Comparison of ENCODE assay signal across 9 cellular contexts in the genomic region with DNA sequence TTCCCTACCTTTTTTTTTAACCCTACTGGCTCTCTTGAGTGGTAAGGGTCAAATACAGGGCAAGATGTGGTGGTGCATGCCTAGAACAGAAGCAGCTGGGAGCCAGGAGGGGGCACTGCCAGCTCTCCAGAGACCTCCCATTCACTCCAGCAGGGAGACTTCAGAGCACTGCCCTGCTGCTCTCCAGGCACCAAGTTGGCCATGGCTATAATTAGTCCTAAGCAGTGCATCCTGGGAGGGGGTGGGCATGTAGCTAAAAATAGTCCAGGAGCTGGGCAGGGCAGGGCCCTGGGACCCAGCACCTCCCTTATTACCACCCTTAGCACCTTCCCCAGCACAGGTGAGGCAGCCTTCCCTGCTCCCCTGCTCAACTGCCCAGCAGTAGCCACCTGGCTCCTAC. TPM values are rescaled to one million over a fixed set of nuclear protein-coding genes. Genes with fewer than 3 reads are reported as not detected.
DNase-seq lines count a peak whose midpoint lies in the region; ATAC-seq, FAIRE-seq and TF ChIP-seq lines count a peak whose summit lies in the region.
"Had no signal": no experiment of that assay in that cellular context is flagged by ENCODE, and none has a peak within 500 bp of the region (broad histone marks: within the 10 kb centered on the region; RNA-seq: fewer than 3 reads in every experiment).

No MANE protein-coding gene starts in this region.

- TF ChIP-seq RAD21 in A549 (conservative IDR thresholded peaks at IDR 0.05 in 1 of 2, IDR thresholded peaks at IDR 0.05 in 1 of 2), result peak in 1 of 2 experiments; percentile 53; a peak in 2 of 5 replicates

- no peak for TF ChIP-seq EP300 in A549 (IDR thresholded peaks at IDR 0.05)

- no TSS peak for BruUV-seq in OCI-LY7 (replicated peaks; lab: Mats Ljungman, UMichigan)

- H3K27ac ChIP-seq in A549, result peak overlapping the region in 1 of 2 experiments; percentile 63; a peak in 3 of 6 replicates
- H3K27ac ChIP-seq in OCI-LY7 (ENCODE audit: low read depth, low read length, poor library complexity, severe bottlenecking), result no peak overlapping the region
- H3K27ac ChIP-seq: SK-N-MC had no signal

- TF ChIP-seq CTCF in A549 (IDR thresholded peaks at IDR 0.05) (peak; percentile 29; the same call in 2 of the 3 replicates), OCI-LY7 (conservative IDR thresholded peaks at IDR 0.05; ENCODE audit: low read length) (peak; percentile 64), foreskin fibroblast (IDR thresholded peaks at IDR 0.05; ENCODE audit: low read depth, low read length) (peak; percentile 30), mucosa of descending colon (IDR thresholded peaks at IDR 0.05) (no peak)

- H3K79me2 ChIP-seq in OCI-LY7 (ENCODE audit: insufficient read depth, low read depth, low read length), result no peaks in the 10 kb centered on the region

- H3K9me2 ChIP-seq in OCI-LY7 (ENCODE audit: insufficient read depth, low read length), result no peaks in the 10 kb centered on the region

- no peak overlapping the region for H2AFZ ChIP-seq in OCI-LY7 (ENCODE audit: low read length)

- FAIRE-seq in A549 (lab: Jason Lieb, UNC), result no peak

- POLR2A ChIA-PET in A549 (lab: Yijun Ruan, JAX), result no interaction called here
- POLR2A ChIA-PET in OCI-LY7 (lab: Charles Lee), result interaction anchor here (0.7 kb wide), 1 partner anchor 12 kb away, joined by 3 read pairs; no protein-coding TSS in a partner anchor

- CTCF ChIA-PET in A549 (lab: Yijun Ruan, JAX), result interaction anchor here (1.2 to 23.2 kb wide), 9 partner anchors 12 to 311 kb away, joined by 4 to 447 read pairs (median 31); partner anchors contain the start of genes ABHD15, ANKRD13B, SSH2 and TP53I13
- CTCF ChIA-PET in OCI-LY7 (lab: Charles Lee; ENCODE audit: unreplicated experiment), result interaction anchor here (0.5 kb wide), 1 partner anchor 46 kb away, joined by 3 read pairs; no protein-coding TSS in a partner anchor

- H3K4me1 ChIP-seq in A549 (peaks cover 49% of the 10 kb centered on the region), OCI-LY7 (ENCODE audit: insufficient read depth, low read length, poor library complexity, severe bottlenecking) (peaks cover 44% of the 10 kb centered on the region), mucosa of descending colon (ENCODE audit: low read depth) (peaks cover 46% of the 10 kb centered on the region)

- H3K4me3 ChIP-seq in A549 (no peak overlapping the region), OCI-LY7 (ENCODE audit: low read depth, low read length, poor library complexity, severe bottlenecking) (no peak overlapping the region), foreskin fibroblast (ENCODE audit: low read depth in 1 of 2, low read length in 2 of 2) (no peak overlapping the region), mucosa of descending colon (no peak overlapping the region)
- H3K4me3 ChIP-seq: SK-N-MC had no signal

- intact Hi-C loops in OCI-LY7 (cut with micrococcal nuclease; ENCODE audit: unreplicated experiment) (loop anchor here (1.0 to 5.0 kb wide), 4 partner anchors 37 to 473 kb away; no protein-coding TSS in a partner anchor), mucosa of descending colon (cut with DNase I, micrococcal nuclease) (no loop called here)

- TF ChIP-seq POLR2A in A549 (IDR thresholded peaks at IDR 0.05; ENCODE audit: low read length), result no peak

- H3K9me3 ChIP-seq in A549 (no peaks in the 10 kb centered on the region), OCI-LY7 (ENCODE audit: low read length) (no peaks in the 10 kb centered on the region), mucosa of descending colon (no peaks in the 10 kb centered on the region)

- H3K4me2 ChIP-seq in A549 (peak overlapping the region; percentile 47; the same call in 1 of the 3 replicates), OCI-LY7 (ENCODE audit: low read length) (no peak overlapping the region)

- DNase-seq in A549 (ENCODE audit: low read depth in 1 of 2, low spot score in 1 of 2) (peak in 1 of 2 experiments; percentile 73), GDM1 (lab: John Stamatoyannopoulos, UW) (peak; percentile 23), OCI-LY7 (ENCODE audit: low spot score) (peak; percentile 45), foreskin fibroblast (peak in 1 of 2 donors; percentile 71), cortex of kidney (lab: John Stamatoyannopoulos, UW) (no peak), mucosa of descending colon (no peak)
- DNase-seq in activated CD8-positive, alpha-beta memory T cell treated with anti-CD3 and anti-CD28 coated beads, Interleukin-2, amount 50 U/mL, for 4 hours, result no peak

- ATAC-seq in A549, result peak; percentile 3 to 17; a peak in 3 of 6 replicates
- no peak for ATAC-seq in HG03097 (IDR thresholded peaks at IDR 0.05; ENCODE audit: low FRiP score, unreplicated experiment)
- ATAC-seq in mucosa of descending colon, result no peak

- no peaks in the 10 kb centered on the region for H3K36me3 ChIP-seq in OCI-LY7 (ENCODE audit: insufficient read depth, low read length)
- H3K36me3 ChIP-seq in mucosa of descending colon (ENCODE audit: low read depth), result no peaks in the 10 kb centered on the region

- 0 out of 2 replicates have a peak, but pooled peaks cover 10% of the 10 kb centered on the region for H4K20me1 ChIP-seq in OCI-LY7 (ENCODE audit: insufficient read depth, low read length)

TF ChIP-seq in A549, 52 proteins besides CTCF, POLR2A, EP300 and RAD21 (continues in another document):
- TF ChIP-seq, protein P1, sequence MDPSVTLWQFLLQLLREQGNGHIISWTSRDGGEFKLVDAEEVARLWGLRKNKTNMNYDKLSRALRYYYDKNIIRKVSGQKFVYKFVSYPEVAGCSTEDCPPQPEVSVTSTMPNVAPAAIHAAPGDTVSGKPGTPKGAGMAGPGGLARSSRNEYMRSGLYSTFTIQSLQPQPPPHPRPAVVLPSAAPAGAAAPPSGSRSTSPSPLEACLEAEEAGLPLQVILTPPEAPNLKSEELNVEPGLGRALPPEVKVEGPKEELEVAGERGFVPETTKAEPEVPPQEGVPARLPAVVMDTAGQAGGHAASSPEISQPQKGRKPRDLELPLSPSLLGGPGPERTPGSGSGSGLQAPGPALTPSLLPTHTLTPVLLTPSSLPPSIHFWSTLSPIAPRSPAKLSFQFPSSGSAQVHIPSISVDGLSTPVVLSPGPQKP (IDR thresholded peaks at IDR 0.05; ENCODE audit: low read depth, low read length), result no peak
- TF ChIP-seq HDAC2 (IDR thresholded peaks at IDR 0.05) (no peak), MAFK (IDR thresholded peaks at IDR 0.05; ENCODE audit: partially characterized antibody) (no peak), KDM5A (IDR thresholded peaks at IDR 0.05) (no peak)

RNA-seq across cellular contexts. Expression of gene CORO6, which starts 3.5 kb away (rescaled TPM):
- polyA plus RNA-seq in A549 (2011; rRNA removed) (5.0 and 6.1 TPM in 2 replicates), A549 (2017; fragmentation: RNase III; extraction: RNeasy Plus Mini Kit Qiagen cat#74134 plus additional on column Dnase treatment) (7.9 to 10.9 TPM (median 10.1 TPM) in 3 replicates)
- 9.2 and 10.4 TPM in 2 replicates for polyA plus RNA-seq in A549 (2012; cell fraction: cytosol; rRNA removed)
- polyA plus RNA-seq in A549 (2012; cell fraction: nucleus; rRNA removed), result 132 and 139 TPM in 2 replicates
- polyA minus RNA-seq in A549 (2011; rRNA and poly(A)+ RNA removed), result 11.6 and 12.8 TPM in 2 replicates
- total RNA-seq in OCI-LY7 (2014; rRNA removed; shearing (Covaris generic)), result 3.9 and 5.9 TPM in 2 replicates
- total RNA-seq in OCI-LY7 (2022) (6.2 and 7.5 TPM in 2 replicates), mucosa of descending colon (10 to 100 TPM in 1 of 3 donors, 1 to 10 TPM in 2; 1.2 to 21.3 (median 2.5) TPM)

RNA-seq across cellular contexts. Expression of gene ANKRD13B, which starts 26.3 kb away (rescaled TPM):
- polyA plus RNA-seq in A549 (2011; rRNA removed) (4.0 and 4.5 TPM in 2 replicates), A549 (2017; fragmentation: RNase III; extraction: RNeasy Plus Mini Kit Qiagen cat#74134 plus additional on column Dnase treatment) (15.3 to 17.8 TPM (median 16.4 TPM) in 3 replicates)
- 16.3 and 21.8 TPM in 2 replicates for polyA plus RNA-seq in A549 (2012; cell fraction: cytosol; rRNA removed)
- polyA plus RNA-seq in A549 (2012; cell fraction: nucleus; rRNA removed), result 84.1 and 142 TPM in 2 replicates
- 9.2 and 10.1 TPM in 2 replicates for polyA minus RNA-seq in A549 (2011; rRNA and poly(A)+ RNA removed)
- total RNA-seq in OCI-LY7 (2014; rRNA removed; shearing (Covaris generic)), result 17.8 and 22.8 TPM in 2 replicates
- total RNA-seq in OCI-LY7 (2022) (30.5 and 32.8 TPM in 2 replicates), mucosa of descending colon (10 to 100 TPM in 1 of 3 donors, 1 to 10 TPM in 2; 2.2 to 11.2 (median 3.3) TPM)

RNA-seq across cellular contexts. Expression of gene GIT1, which starts 29.8 kb away (rescaled TPM):
- polyA plus RNA-seq in A549 (2011; rRNA removed) (53.0 and 56.8 TPM in 2 replicates), A549 (2017; fragmentation: RNase III; extraction: RNeasy Plus Mini Kit Qiagen cat#74134 plus additional on column Dnase treatment) (45.2 to 47.8 TPM (median 45.3 TPM) in 3 replicates)
- 73.4 and 97.2 TPM in 2 replicates for polyA plus RNA-seq in A549 (2012; cell fraction: cytosol; rRNA removed)
- 121 and 187 TPM in 2 replicates for polyA plus RNA-seq in A549 (2012; cell fraction: nucleus; rRNA removed)
- polyA minus RNA-seq in A549 (2011; rRNA and poly(A)+ RNA removed), result 104 and 105 TPM in 2 replicates
- 38.8 and 44.3 TPM in 2 replicates for total RNA-seq in OCI-LY7 (2014; rRNA removed; shearing (Covaris generic))
- total RNA-seq in OCI-LY7 (2022) (60.2 and 69.6 TPM in 2 replicates), mucosa of descending colon (10 to 100 TPM; 28.6 to 41.0 (median 37.2) TPM)

RNA-seq across cellular contexts. Expression of gene TP53I13, which starts 50.8 kb away (rescaled TPM):
- polyA plus RNA-seq in A549 (2011; rRNA removed) (27.5 and 31.3 TPM in 2 replicates), A549 (2017; fragmentation: RNase III; extraction: RNeasy Plus Mini Kit Qiagen cat#74134 plus additional on column Dnase treatment) (50.5 to 59.0 TPM (median 57.8 TPM) in 3 replicates)
- 54.4 and 79.1 TPM in 2 replicates for polyA plus RNA-seq in A549 (2012; cell fraction: cytosol; rRNA removed)
- polyA plus RNA-seq in A549 (2012; cell fraction: nucleus; rRNA removed), result 316 and 464 TPM in 2 replicates
- polyA minus RNA-seq in A549 (2011; rRNA and poly(A)+ RNA removed), result 21.7 and 42.5 TPM in 2 replicates
- total RNA-seq in OCI-LY7 (2014; rRNA removed; shearing (Covaris generic)), result 27.5 and 30.9 TPM in 2 replicates
- total RNA-seq in OCI-LY7 (2022) (20.8 and 26.5 TPM in 2 replicates), mucosa of descending colon (10 to 100 TPM; 43.9 to 75.4 (median 46.9) TPM)

RNA-seq across cellular contexts. Expression of gene ABHD15, which starts 52.4 kb away (rescaled TPM):
- polyA plus RNA-seq in A549 (2011; rRNA removed), result 13.5 and 16.5 TPM in 2 replicates
- polyA plus RNA-seq in A549 (2012; cell fraction: cytosol; rRNA removed), result 10.6 and 15.2 TPM in 2 replicates
- polyA plus RNA-seq in A549 (2012; cell fraction: nucleus; rRNA removed), result 12.0 and 14.2 TPM in 2 replicates
- polyA plus RNA-seq in A549 (2017; fragmentation: RNase III; extraction: RNeasy Plus Mini Kit Qiagen cat#74134 plus additional on column Dnase treatment), result 13.6 to 15.8 TPM (median 14.7 TPM) in 3 replicates
- polyA minus RNA-seq in A549 (2011; rRNA and poly(A)+ RNA removed), result 19.5 and 19.6 TPM in 2 replicates
- 7.7 and 8.5 TPM in 2 replicates for total RNA-seq in OCI-LY7 (2014; rRNA removed; shearing (Covaris generic))
- 13.9 and 15.3 TPM in 2 replicates for total RNA-seq in OCI-LY7 (2022)
- 10 to 100 TPM; 12.9 to 19.5 (median 13.6) TPM for total RNA-seq in mucosa of descending colon

Comparison
In these comparisons a context has a peak if more than half of its experiments do, and no peak if none do; other contexts are left out.
1. ATAC-seq: peak in A549 (2 of 2); none in HG03097 (single experiment) and mucosa of descending colon (single experiment).
2. DNase-seq: peak in GDM1 (single experiment) and OCI-LY7 (single experiment); none in cortex of kidney (single experiment), activated CD8-positive, alpha-beta memory T cell treated with anti-CD3 and anti-CD28 coated beads, Interleukin-2, amount 50 U/mL, for 4 hours (single experiment) and mucosa of descending colon (0 of 3).